Comparison of ENCODE assay signal across 8 cellular contexts in genomic region chr7:103347507-103348267, GRCh38. TPM values are rescaled to one million over a fixed set of nuclear protein-coding genes. Genes with fewer than 3 reads are reported as not detected.
DNase-seq lines count a peak whose midpoint lies in the region; ATAC-seq and TF ChIP-seq lines count a peak whose summit lies in the region.

Gene PSMC2, plus strand, starts transcription at chr7:103347643. Its CDS starts 69 bp downstream, at chr7:103347712.

- DNase-seq in DMS 273 treated with DMSO at 0.1 percent for 48 hours (lab: John Stamatoyannopoulos, UW) (peak; percentile 91), IMR-90 (peak; percentile 94), OCI-LY7 (ENCODE audit: low spot score) (peak; percentile 92), activated T-cell treated with anti-CD3 and anti-CD28 coated beads for 1 hour (ENCODE audit: low read depth) (peak; percentile 66), epidermal melanocyte (ENCODE audit: insufficient read length, low spot score) (peak; percentile 77), middle frontal gyrus (ENCODE audit: extremely low spot score, low spot score) (peak; percentile 78)
- DNase-seq in stimulated activated CD8-positive, alpha-beta memory T cell treated with anti-CD3 and anti-CD28 coated beads, Interleukin-2, amount 100 ng/mL, for 1 hour (ENCODE audit: low read depth in 2 of 2), result peak; percentile 57 to 68

- 0% methylated on average over 15 of the region's 25 CpGs; no CpG with 5 or more reads in 1 of the 2 experiments for WGBS in IMR-90 (ENCODE audit: extremely low coverage in 2 of 2, insufficient read length in 1 of 2), 2 experiments

- no peaks in the 10 kb centered on the region for H3K27me3 ChIP-seq in IMR-90 (ENCODE audit: control insufficient read depth, insufficient read depth, low read length)

- TF ChIP-seq RAD21 in IMR-90 (IDR thresholded peaks at IDR 0.05; ENCODE audit: low read length), result no peak

- TF ChIP-seq CTCF in IMR-90 (conservative IDR thresholded peaks at IDR 0.05; ENCODE audit: low read depth, low read length), result no peak
- no peak for TF ChIP-seq CTCF in OCI-LY7 (conservative IDR thresholded peaks at IDR 0.05; ENCODE audit: low read length)

- peaks cover 91% of the 10 kb centered on the region for H3K79me2 ChIP-seq in OCI-LY7 (ENCODE audit: insufficient read depth, low read depth, low read length)

- peak within 1 kb of the TSS; percentile 90 for H4K91ac ChIP-seq in IMR-90 (ENCODE audit: insufficient read depth, low read depth, low read length)

- ATAC-seq in GM21529 (IDR thresholded peaks at IDR 0.05; ENCODE audit: unreplicated experiment) (peak; percentile 69), IMR-90 (ENCODE audit: low read depth) (peak; percentile 66)

- no peak within 1 kb of the TSS for H2BK20ac ChIP-seq in IMR-90 (ENCODE audit: low read depth, low read length)

- H4K8ac ChIP-seq in IMR-90 (ENCODE audit: low read depth in 2 of 2, low read length in 2 of 2), result peak within 1 kb of the TSS; percentile 21 to 93

- dilution Hi-C loops in IMR-90 (cut with HindIII; ENCODE audit: low sequenced_read_pairs, unreplicated experiment), result no loop called here

- H3K4me2 ChIP-seq in IMR-90 (ENCODE audit: low read depth, low read length), result peak within 1 kb of the TSS; percentile 65
- H3K4me2 ChIP-seq in OCI-LY7 (ENCODE audit: low read length), result peak within 1 kb of the TSS; percentile 91

- peak within 1 kb of the TSS; percentile 92 for H3K4ac ChIP-seq in IMR-90 (ENCODE audit: low read depth, low read length)

- no peaks in the 10 kb centered on the region; the same call in 1 of the 2 replicates for H3K4me1 ChIP-seq in IMR-90 (ENCODE audit: control insufficient read depth, insufficient read depth, low read length)
- peaks cover 46% of the 10 kb centered on the region for H3K4me1 ChIP-seq in OCI-LY7 (ENCODE audit: insufficient read depth, low read length, poor library complexity, severe bottlenecking)

- peak within 1 kb of the TSS; percentile 95 for H3K23ac ChIP-seq in IMR-90 (ENCODE audit: low read depth, low read length)

- peak within 1 kb of the TSS; percentile 92 for H3K14ac ChIP-seq in IMR-90 (replicated peaks; ENCODE audit: low read depth, low read length)

- no peaks in the 10 kb centered on the region; the same call in none of the 2 replicates for H3K9me1 ChIP-seq in IMR-90 (ENCODE audit: insufficient read depth, low read length)

- H3K9me3 ChIP-seq in IMR-90 (ENCODE audit: control insufficient read depth, insufficient read depth, low read length) (no peaks in the 10 kb centered on the region), OCI-LY7 (ENCODE audit: low read length) (no peaks in the 10 kb centered on the region)

- peak within 1 kb of the TSS; percentile 20; the same call in 1 of the 2 replicates for H3K18ac ChIP-seq in IMR-90 (ENCODE audit: low read depth, low read length)

- no peak within 1 kb of the TSS for H2BK15ac ChIP-seq in IMR-90 (ENCODE audit: low read depth, low read length)

- H3K79me1 ChIP-seq in IMR-90 (ENCODE audit: low read depth in 1 of 2, low read length in 2 of 2), result peaks cover 10 to 26% of the 10 kb centered on the region in 2 experiments; a peak in 3 of 4 replicates

- CTCF ChIA-PET in IMR-90 (lab: Yijun Ruan, JAX) (interaction anchor here (0.6 kb wide), 2 partner anchors 20 to 937 kb away, joined by 3 to 5 read pairs; no protein-coding TSS in a partner anchor), OCI-LY7 (lab: Charles Lee; ENCODE audit: unreplicated experiment) (no interaction called here)

- peak within 1 kb of the TSS; percentile 77 for H2BK5ac ChIP-seq in IMR-90 (ENCODE audit: low read depth, low read length, poor library complexity, severe bottlenecking)

- H3K27ac ChIP-seq in IMR-90 (ENCODE audit: insufficient read depth, low read length), result peak within 1 kb of the TSS; percentile 74
- peak within 1 kb of the TSS; percentile 74 for H3K27ac ChIP-seq in OCI-LY7 (ENCODE audit: low read depth, low read length, poor library complexity, severe bottlenecking)

- peak within 1 kb of the TSS; percentile 79 for H3K56ac ChIP-seq in IMR-90 (ENCODE audit: extremely low read depth, insufficient read depth, low read length)

- peaks cover 22% of the 10 kb centered on the region; the same call in 1 of the 2 replicates for H4K20me1 ChIP-seq in IMR-90 (ENCODE audit: insufficient read depth, low read length)
- peaks cover 24% of the 10 kb centered on the region for H4K20me1 ChIP-seq in OCI-LY7 (ENCODE audit: insufficient read depth, low read length)

- H4K5ac ChIP-seq in IMR-90 (ENCODE audit: low read depth, low read length), result peak within 1 kb of the TSS; percentile 74

- H2AFZ ChIP-seq in IMR-90 (replicated peaks; ENCODE audit: low read length, poor library complexity), result peak within 1 kb of the TSS; percentile 94
- H2AFZ ChIP-seq in OCI-LY7 (ENCODE audit: low read length), result peak within 1 kb of the TSS; percentile 84

- peak within 1 kb of the TSS; percentile 91 for H2AK9ac ChIP-seq in IMR-90 (replicated peaks; ENCODE audit: low read depth, low read length, poor library complexity)

- POLR2A ChIA-PET in IMR-90 (lab: Charles Lee; ENCODE audit: unreplicated experiment), result no interaction called here
- POLR2A ChIA-PET in OCI-LY7 (lab: Charles Lee), result interaction anchor here (1.0 to 1.6 kb wide), 5 partner anchors 12 to 58 kb away, joined by 3 to 7 read pairs (median 4); no protein-coding TSS in a partner anchor

- BruUV-seq in IMR-90 (replicated peaks; lab: Mats Ljungman, UMichigan), result TSS peak; percentile 46
- BruUV-seq in OCI-LY7 (replicated peaks; lab: Mats Ljungman, UMichigan), result TSS peak; percentile 81

- peak; percentile 71; the same call in 1 of the 2 replicates for TF ChIP-seq POLR2A in IMR-90 (IDR thresholded peaks at IDR 0.05; ENCODE audit: low read depth, low read length)

- peaks cover 7% of the 10 kb centered on the region for H3K36me3 ChIP-seq in IMR-90 (ENCODE audit: control insufficient read depth, insufficient read depth, low read length)
- peaks cover 33% of the 10 kb centered on the region for H3K36me3 ChIP-seq in OCI-LY7 (ENCODE audit: insufficient read depth, low read length)

- intact Hi-C loops in IMR-90 (cut with micrococcal nuclease) (no loop called here), OCI-LY7 (cut with micrococcal nuclease; ENCODE audit: unreplicated experiment) (loop anchor here (2.0 kb wide), 1 partner anchor 51 kb away; the partner anchor contains the start of gene PMPCB)

- no peaks in the 10 kb centered on the region for H3K9me2 ChIP-seq in OCI-LY7 (ENCODE audit: insufficient read depth, low read length)

- in situ Hi-C loops in IMR-90 (cut with MboI; ENCODE audit: low sequenced_read_pairs), result no loop called here

- H2BK120ac ChIP-seq in IMR-90 (ENCODE audit: low read depth, low read length), result peak within 1 kb of the TSS; percentile 67

- H3K4me3 ChIP-seq in IMR-90 (ENCODE audit: insufficient read depth, low read depth, low read length) (peak within 1 kb of the TSS; percentile 61), OCI-LY7 (ENCODE audit: low read depth, low read length, poor library complexity, severe bottlenecking) (peak within 1 kb of the TSS; percentile 85)

- 0 out of 2 replicates have a peak within 1 kb of the TSS, but pooled peaks have one; percentile 64 for H2AK5ac ChIP-seq in IMR-90 (ENCODE audit: low read depth, low read length)

- H3K9ac ChIP-seq in IMR-90 (ENCODE audit: low read depth, low read length), result peak within 1 kb of the TSS; percentile 81

TF ChIP-seq in IMR-90, 13 proteins besides CTCF, POLR2A, EP300 and RAD21:
- TF ChIP-seq MXI1 (IDR thresholded peaks at IDR 0.05; ENCODE audit: borderline replicate concordance, low read depth, low read length) (peak; percentile 36; the same call in 1 of the 2 replicates), SMC3 (IDR thresholded peaks at IDR 0.05; ENCODE audit: low read depth, low read length) (no peak), ELK1 (IDR thresholded peaks at IDR 0.05; ENCODE audit: borderline replicate concordance, low read depth, low read length) (no peak), RCOR1 (IDR thresholded peaks at IDR 0.05; ENCODE audit: insufficient replicate concordance, low read length) (no peak), CHD1 (IDR thresholded peaks at IDR 0.05; ENCODE audit: low read depth, low read length) (no peak; the same call in 1 of the 2 replicates), CEBPB (IDR thresholded peaks at IDR 0.05; ENCODE audit: low read depth, low read length) (no peak), BHLHE40 (IDR thresholded peaks at IDR 0.05; ENCODE audit: low read depth, low read length) (no peak), NFE2L2 (IDR thresholded peaks at IDR 0.05; ENCODE audit: low read depth, low read length) (peak; percentile 18; the same call in 1 of the 2 replicates), FOS (IDR thresholded peaks at IDR 0.05; ENCODE audit: low read depth, low read length) (no peak), USF2 (IDR thresholded peaks at IDR 0.05; ENCODE audit: low read depth, low read length) (peak; percentile 72), MAFK (IDR thresholded peaks at IDR 0.05; ENCODE audit: low read depth, low read length) (peak; percentile 78), MAZ (IDR thresholded peaks at IDR 0.05; ENCODE audit: borderline replicate concordance, low read depth, low read length) (peak; percentile 30; the same call in 1 of the 2 replicates), RFX5 (IDR thresholded peaks at IDR 0.05; ENCODE audit: low read depth, low read length) (no peak)

RNA-seq across cellular contexts. Expression of gene PSMC2, which starts in this region (rescaled TPM):
- total RNA-seq in IMR-90 (2012; rRNA removed) (311 and 353 TPM in 2 replicates), OCI-LY7 (2022) (120 and 129 TPM in 2 replicates)
- 184 and 188 TPM in 2 replicates for polyA plus RNA-seq in IMR-90 (2012; rRNA removed)
- polyA plus RNA-seq in IMR-90 (2012; cell fraction: cytosol; rRNA removed), result 46.0 and 149 TPM in 2 replicates
- 15.8 and 118 TPM in 2 replicates for polyA plus RNA-seq in IMR-90 (2012; cell fraction: nucleus; rRNA removed; ENCODE audit: low replicate concordance)
- total RNA-seq in OCI-LY7 (2014; rRNA removed; shearing (Covaris generic)), result 77.7 and 95.2 TPM in 2 replicates

Comparison
In these comparisons a context has a peak if more than half of its experiments do, and no peak if none do; other contexts are left out.
1. Peak in every context shown above with its lines: DNase-seq, ATAC-seq, H3K4me3 ChIP-seq and H3K27ac ChIP-seq.